ENCODE assay signal across 2 cellular contexts in the genomic region with DNA sequence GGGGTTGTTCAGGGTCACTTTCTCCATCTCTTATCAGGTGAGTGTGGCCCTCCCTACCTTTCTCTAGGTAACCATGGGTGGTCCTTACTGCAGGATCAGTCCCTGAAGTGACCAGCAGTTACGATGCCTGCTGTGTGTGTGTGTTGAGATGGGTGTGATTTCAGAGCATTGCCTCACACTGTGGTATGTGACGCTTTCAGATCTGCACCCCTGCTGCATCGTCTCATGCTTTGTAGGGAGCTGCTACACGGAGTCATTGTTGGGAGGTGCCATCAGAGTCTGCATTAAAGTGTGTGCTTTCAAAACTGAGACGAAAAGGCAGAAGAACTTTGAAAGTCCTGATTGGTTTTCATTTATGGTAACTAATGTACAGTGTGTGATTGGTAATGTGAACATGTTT.
TF ChIP-seq lines count a peak whose summit lies in the region.

No MANE protein-coding gene starts in this region.

TF ChIP-seq in A549, 52 proteins besides CTCF, POLR2A, EP300 and RAD21:
- TF ChIP-seq RCOR1 (IDR thresholded peaks at IDR 0.05; ENCODE audit: low read depth, low read length) (no peak), TP53 (CRISPR knock-in tag; IDR thresholded peaks at IDR 0.05) (no peak), RFX5 (IDR thresholded peaks at IDR 0.05) (no peak), HOXB13 (CRISPR knock-in tag; IDR thresholded peaks at IDR 0.05; ENCODE audit: low read depth) (no peak), FOSB (CRISPR knock-in tag; IDR thresholded peaks at IDR 0.05) (no peak), HDAC2 (IDR thresholded peaks at IDR 0.05) (no peak), KDM1A (IDR thresholded peaks at IDR 0.05; ENCODE audit: low read depth) (no peak), SREBF2 (IDR thresholded peaks at IDR 0.05) (no peak), EHF (CRISPR knock-in tag; IDR thresholded peaks at IDR 0.05) (no peak), GATA3 (IDR thresholded peaks at IDR 0.05; ENCODE audit: borderline replicate concordance) (no peak), BHLHE40 (IDR thresholded peaks at IDR 0.05; ENCODE audit: low read depth, low read length) (no peak), FOSL2 (IDR thresholded peaks at IDR 0.05) (no peak), FOSL2 (CRISPR knock-in tag; IDR thresholded peaks at IDR 0.05) (no peak), NPAS2 (CRISPR knock-in tag; IDR thresholded peaks at IDR 0.05; ENCODE audit: borderline replicate concordance) (no peak), EHMT2 (IDR thresholded peaks at IDR 0.05; ENCODE audit: low read depth) (no peak)

TF ChIP-seq in GM23338, 12 proteins besides CTCF, POLR2A, EP300 and RAD21:
- TF ChIP-seq, protein P1, sequence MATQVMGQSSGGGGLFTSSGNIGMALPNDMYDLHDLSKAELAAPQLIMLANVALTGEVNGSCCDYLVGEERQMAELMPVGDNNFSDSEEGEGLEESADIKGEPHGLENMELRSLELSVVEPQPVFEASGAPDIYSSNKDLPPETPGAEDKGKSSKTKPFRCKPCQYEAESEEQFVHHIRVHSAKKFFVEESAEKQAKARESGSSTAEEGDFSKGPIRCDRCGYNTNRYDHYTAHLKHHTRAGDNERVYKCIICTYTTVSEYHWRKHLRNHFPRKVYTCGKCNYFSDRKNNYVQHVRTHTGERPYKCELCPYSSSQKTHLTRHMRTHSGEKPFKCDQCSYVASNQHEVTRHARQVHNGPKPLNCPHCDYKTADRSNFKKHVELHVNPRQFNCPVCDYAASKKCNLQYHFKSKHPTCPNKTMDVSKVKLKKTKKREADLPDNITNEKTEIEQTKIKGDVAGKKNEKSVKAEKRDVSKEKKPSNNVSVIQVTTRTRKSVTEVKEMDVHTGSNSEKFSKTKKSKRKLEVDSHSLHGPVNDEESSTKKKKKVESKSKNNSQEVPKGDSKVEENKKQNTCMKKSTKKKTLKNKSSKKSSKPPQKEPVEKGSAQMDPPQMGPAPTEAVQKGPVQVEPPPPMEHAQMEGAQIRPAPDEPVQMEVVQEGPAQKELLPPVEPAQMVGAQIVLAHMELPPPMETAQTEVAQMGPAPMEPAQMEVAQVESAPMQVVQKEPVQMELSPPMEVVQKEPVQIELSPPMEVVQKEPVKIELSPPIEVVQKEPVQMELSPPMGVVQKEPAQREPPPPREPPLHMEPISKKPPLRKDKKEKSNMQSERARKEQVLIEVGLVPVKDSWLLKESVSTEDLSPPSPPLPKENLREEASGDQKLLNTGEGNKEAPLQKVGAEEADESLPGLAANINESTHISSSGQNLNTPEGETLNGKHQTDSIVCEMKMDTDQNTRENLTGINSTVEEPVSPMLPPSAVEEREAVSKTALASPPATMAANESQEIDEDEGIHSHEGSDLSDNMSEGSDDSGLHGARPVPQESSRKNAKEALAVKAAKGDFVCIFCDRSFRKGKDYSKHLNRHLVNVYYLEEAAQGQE (IDR thresholded peaks at IDR 0.05; ENCODE audit: unreplicated experiment) = no peak
- TF ChIP-seq, protein P2, sequence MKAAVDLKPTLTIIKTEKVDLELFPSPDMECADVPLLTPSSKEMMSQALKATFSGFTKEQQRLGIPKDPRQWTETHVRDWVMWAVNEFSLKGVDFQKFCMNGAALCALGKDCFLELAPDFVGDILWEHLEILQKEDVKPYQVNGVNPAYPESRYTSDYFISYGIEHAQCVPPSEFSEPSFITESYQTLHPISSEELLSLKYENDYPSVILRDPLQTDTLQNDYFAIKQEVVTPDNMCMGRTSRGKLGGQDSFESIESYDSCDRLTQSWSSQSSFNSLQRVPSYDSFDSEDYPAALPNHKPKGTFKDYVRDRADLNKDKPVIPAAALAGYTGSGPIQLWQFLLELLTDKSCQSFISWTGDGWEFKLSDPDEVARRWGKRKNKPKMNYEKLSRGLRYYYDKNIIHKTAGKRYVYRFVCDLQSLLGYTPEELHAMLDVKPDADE (IDR thresholded peaks at IDR 0.05) = no peak
- no peak for TF ChIP-seq STAT1 (IDR thresholded peaks at IDR 0.05; ENCODE audit: unreplicated experiment)
- TF ChIP-seq POLR2AphosphoS5 (IDR thresholded peaks at IDR 0.05; ENCODE audit: low read depth) = no peak
- no peak for TF ChIP-seq CREB1 (CRISPR knock-in tag; IDR thresholded peaks at IDR 0.05; ENCODE audit: low read depth)
- TF ChIP-seq, protein P3, sequence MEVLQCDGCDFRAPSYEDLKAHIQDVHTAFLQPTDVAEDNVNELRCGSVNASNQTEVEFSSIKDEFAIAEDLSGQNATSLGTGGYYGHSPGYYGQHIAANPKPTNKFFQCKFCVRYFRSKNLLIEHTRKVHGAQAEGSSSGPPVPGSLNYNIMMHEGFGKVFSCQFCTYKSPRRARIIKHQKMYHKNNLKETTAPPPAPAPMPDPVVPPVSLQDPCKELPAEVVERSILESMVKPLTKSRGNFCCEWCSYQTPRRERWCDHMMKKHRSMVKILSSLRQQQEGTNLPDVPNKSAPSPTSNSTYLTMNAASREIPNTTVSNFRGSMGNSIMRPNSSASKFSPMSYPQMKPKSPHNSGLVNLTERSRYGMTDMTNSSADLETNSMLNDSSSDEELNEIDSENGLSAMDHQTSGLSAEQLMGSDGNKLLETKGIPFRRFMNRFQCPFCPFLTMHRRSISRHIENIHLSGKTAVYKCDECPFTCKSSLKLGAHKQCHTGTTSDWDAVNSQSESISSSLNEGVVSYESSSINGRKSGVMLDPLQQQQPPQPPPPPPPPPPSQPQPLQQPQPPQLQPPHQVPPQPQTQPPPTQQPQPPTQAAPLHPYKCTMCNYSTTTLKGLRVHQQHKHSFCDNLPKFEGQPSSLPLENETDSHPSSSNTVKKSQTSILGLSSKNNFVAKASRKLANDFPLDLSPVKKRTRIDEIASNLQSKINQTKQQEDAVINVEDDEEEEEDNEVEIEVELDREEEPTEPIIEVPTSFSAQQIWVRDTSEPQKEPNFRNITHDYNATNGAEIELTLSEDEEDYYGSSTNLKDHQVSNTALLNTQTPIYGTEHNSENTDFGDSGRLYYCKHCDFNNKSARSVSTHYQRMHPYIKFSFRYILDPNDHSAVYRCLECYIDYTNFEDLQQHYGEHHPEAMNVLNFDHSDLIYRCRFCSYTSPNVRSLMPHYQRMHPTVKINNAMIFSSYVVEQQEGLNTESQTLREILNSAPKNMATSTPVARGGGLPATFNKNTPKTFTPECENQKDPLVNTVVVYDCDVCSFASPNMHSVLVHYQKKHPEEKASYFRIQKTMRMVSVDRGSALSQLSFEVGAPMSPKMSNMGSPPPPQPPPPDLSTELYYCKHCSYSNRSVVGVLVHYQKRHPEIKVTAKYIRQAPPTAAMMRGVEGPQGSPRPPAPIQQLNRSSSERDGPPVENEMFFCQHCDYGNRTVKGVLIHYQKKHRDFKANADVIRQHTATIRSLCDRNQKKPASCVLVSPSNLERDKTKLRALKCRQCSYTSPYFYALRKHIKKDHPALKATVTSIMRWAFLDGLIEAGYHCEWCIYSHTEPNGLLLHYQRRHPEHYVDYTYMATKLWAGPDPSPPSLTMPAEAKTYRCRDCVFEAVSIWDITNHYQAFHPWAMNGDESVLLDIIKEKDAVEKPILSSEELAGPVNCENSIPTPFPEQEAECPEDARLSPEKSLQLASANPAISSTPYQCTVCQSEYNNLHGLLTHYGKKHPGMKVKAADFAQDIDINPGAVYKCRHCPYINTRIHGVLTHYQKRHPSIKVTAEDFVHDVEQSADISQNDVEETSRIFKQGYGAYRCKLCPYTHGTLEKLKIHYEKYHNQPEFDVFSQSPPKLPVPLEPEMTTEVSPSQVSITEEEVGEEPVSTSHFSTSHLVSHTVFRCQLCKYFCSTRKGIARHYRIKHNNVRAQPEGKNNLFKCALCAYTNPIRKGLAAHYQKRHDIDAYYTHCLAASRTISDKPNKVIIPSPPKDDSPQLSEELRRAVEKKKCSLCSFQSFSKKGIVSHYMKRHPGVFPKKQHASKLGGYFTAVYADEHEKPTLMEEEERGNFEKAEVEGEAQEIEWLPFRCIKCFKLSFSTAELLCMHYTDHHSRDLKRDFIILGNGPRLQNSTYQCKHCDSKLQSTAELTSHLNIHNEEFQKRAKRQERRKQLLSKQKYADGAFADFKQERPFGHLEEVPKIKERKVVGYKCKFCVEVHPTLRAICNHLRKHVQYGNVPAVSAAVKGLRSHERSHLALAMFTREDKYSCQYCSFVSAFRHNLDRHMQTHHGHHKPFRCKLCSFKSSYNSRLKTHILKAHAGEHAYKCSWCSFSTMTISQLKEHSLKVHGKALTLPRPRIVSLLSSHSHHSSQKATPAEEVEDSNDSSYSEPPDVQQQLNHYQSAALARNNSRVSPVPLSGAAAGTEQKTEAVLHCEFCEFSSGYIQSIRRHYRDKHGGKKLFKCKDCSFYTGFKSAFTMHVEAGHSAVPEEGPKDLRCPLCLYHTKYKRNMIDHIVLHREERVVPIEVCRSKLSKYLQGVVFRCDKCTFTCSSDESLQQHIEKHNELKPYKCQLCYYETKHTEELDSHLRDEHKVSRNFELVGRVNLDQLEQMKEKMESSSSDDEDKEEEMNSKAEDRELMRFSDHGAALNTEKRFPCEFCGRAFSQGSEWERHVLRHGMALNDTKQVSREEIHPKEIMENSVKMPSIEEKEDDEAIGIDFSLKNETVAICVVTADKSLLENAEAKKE (CRISPR knock-in tag; IDR thresholded peaks at IDR 0.05) = no peak
